ENCODE assay signal across 1 cellular context in genomic region chr10:77975086-77975666, GRCh38.
TF ChIP-seq lines count a peak whose summit lies in the region.

No MANE protein-coding gene starts in this region.

TF ChIP-seq in GM12878, 131 proteins besides CTCF, POLR2A, EP300 and RAD21:
- TF ChIP-seq MTA2 (IDR thresholded peaks at IDR 0.05; ENCODE audit: low read depth) (no peak), CBFB (IDR thresholded peaks at IDR 0.05; ENCODE audit: low read depth) (no peak), GATAD2B (conservative IDR thresholded peaks at IDR 0.05; ENCODE audit: low read depth) (no peak), IRF3 (IDR thresholded peaks at IDR 0.05) (no peak), CEBPZ (IDR thresholded peaks at IDR 0.05; ENCODE audit: low read depth, low read length) (no peak), SREBF1 (IDR thresholded peaks at IDR 0.05; ENCODE audit: low read length) (no peak), CHD1 (IDR thresholded peaks at IDR 0.05; ENCODE audit: low read depth, low read length) (no peak), BCL3 (IDR thresholded peaks at IDR 0.05; ENCODE audit: borderline replicate concordance, insufficient read depth, low read depth, low read length, poor library complexity, severe bottlenecking) (no peak), BHLHE40 (IDR thresholded peaks at IDR 0.05; ENCODE audit: borderline replicate concordance in 1 of 2, low read depth in 2 of 2, low read length in 1 of 2) (no peak), MEF2B (IDR thresholded peaks at IDR 0.05; ENCODE audit: partially characterized antibody, poor library complexity, severe bottlenecking) (no peak), SMC3 (IDR thresholded peaks at IDR 0.05; ENCODE audit: borderline replicate concordance, low read length) (no peak), CBX3 (IDR thresholded peaks at IDR 0.05; ENCODE audit: borderline replicate concordance, low read depth) (no peak), NR2C2 (IDR thresholded peaks at IDR 0.05; ENCODE audit: borderline replicate concordance, control insufficient read depth, insufficient read length, low read depth) (no peak), FOS (IDR thresholded peaks at IDR 0.05; ENCODE audit: borderline replicate concordance, extremely low read depth, insufficient read length) (no peak), MYB (IDR thresholded peaks at IDR 0.05; ENCODE audit: borderline replicate concordance, low read depth, low read length) (no peak), JUND (IDR thresholded peaks at IDR 0.05; ENCODE audit: low read depth, low read length) (no peak), SMARCA5 (IDR thresholded peaks at IDR 0.05) (no peak), NRF1 (conservative IDR thresholded peaks at IDR 0.05; ENCODE audit: low read depth, low read length) (no peak), PAX8 (IDR thresholded peaks at IDR 0.05) (no peak), ESRRA (IDR thresholded peaks at IDR 0.05; ENCODE audit: low read length) (no peak)
